ENCODE assay signal across 10 cellular contexts in the genomic region with DNA sequence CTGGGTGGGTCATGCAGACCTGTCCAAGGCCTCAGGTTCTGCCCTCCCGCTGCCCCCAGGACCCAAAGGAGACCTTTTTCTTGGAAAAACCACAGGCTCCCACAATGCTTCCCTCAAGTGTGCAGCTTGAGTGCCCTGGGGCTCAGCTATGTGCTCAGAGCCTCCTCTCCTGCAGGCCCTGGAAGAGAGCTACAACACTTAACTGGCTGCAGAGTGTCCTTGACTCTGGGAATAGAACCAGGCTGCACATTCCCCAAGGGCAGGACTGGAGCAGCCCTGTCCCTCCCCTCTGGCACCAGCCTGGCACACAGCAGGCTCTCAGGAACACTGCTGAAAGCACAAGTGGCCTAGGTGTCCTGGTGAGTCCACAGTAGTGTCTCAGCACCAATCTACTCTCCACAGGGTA. TPM values are rescaled to one million over a fixed set of nuclear protein-coding genes. Genes with fewer than 3 reads are reported as not detected.
A peak's percentile ranks its signal among the peaks of the same experiment; 100 is the strongest.
DNase-seq lines count a peak whose midpoint lies in the region; ATAC-seq, FAIRE-seq and TF ChIP-seq lines count a peak whose summit lies in the region.
"Had no signal": no experiment of that assay in that cellular context is flagged by ENCODE, and none has a peak within 500 bp of the region (broad histone marks: within the 10 kb centered on the region; RNA-seq: fewer than 3 reads in every experiment).

No MANE protein-coding gene starts in this region.

- H4K20me1 ChIP-seq in SK-N-SH (ENCODE audit: insufficient read depth): no peaks in the 10 kb centered on the region

- no peak for ATAC-seq in HG03045 (IDR thresholded peaks at IDR 0.05; ENCODE audit: unreplicated experiment)

- no peaks in the 10 kb centered on the region for H3K79me2 ChIP-seq in SK-N-SH (ENCODE audit: insufficient read depth)

- TF ChIP-seq EP300 in SK-N-SH (IDR thresholded peaks at IDR 0.05; ENCODE audit: borderline replicate concordance in 1 of 2, low read depth in 1 of 2, low read length in 1 of 2): no peak

- no peaks in the 10 kb centered on the region for H3K9me3 ChIP-seq in HUES64 (ENCODE audit: insufficient read depth, low read depth, low read length)
- H3K9me3 ChIP-seq in SK-N-SH: no peaks in the 10 kb centered on the region
- no peaks in the 10 kb centered on the region for H3K9me3 ChIP-seq in left ventricle myocardium inferior (replicated peaks)
- no peaks in the 10 kb centered on the region for H3K9me3 ChIP-seq in small intestine (ENCODE audit: control insufficient read depth, low read depth)
- H3K9me3 ChIP-seq: SJSA1 had no signal

- H3K4me2 ChIP-seq in SK-N-SH: no peak overlapping the region

- peaks cover 17% of the 10 kb centered on the region for H3F3A ChIP-seq in SK-N-SH (replicated peaks; ENCODE audit: insufficient read depth)

- CTCF ChIA-PET in SK-N-SH (lab: Yijun Ruan, JAX): interaction anchor here (1.2 to 8.1 kb wide), 6 partner anchors 12 to 161 kb away, joined by 3 to 48 read pairs (median 5); a partner anchor contains a TSS

- POLR2A ChIA-PET in SK-N-SH (lab: Yijun Ruan, JAX): interaction anchor here (1.1 to 2.2 kb wide), 2 partner anchors 8 to 10 kb away, joined by 4 to 8 read pairs; no protein-coding TSS in a partner anchor

- no peak overlapping the region for H3K9ac ChIP-seq in HUES64 (ENCODE audit: low read depth, low read length)
- H3K9ac ChIP-seq in SK-N-SH: no peak overlapping the region

- TF ChIP-seq RAD21 in SK-N-SH (IDR thresholded peaks at IDR 0.05; ENCODE audit: low read length): no peak

- no peak overlapping the region for H2AFZ ChIP-seq in SK-N-SH (ENCODE audit: low read depth)

- peaks cover 36% of the 10 kb centered on the region for H3K4me1 ChIP-seq in HUES64 (ENCODE audit: insufficient read depth, low read length)
- H3K4me1 ChIP-seq in SK-N-SH (ENCODE audit: control insufficient read depth in 1 of 2, insufficient read depth in 2 of 2, low read depth in 1 of 2, low read length in 1 of 2): peaks cover 22 to 83% of the 10 kb centered on the region in 2 experiments; a peak in 3 of 4 replicates
- H3K4me1 ChIP-seq in left ventricle myocardium inferior: peaks cover 75% of the 10 kb centered on the region
- peaks cover 5 to 6% of the 10 kb centered on the region in 2 donors for H3K4me1 ChIP-seq in small intestine (ENCODE audit: control insufficient read depth in 2 of 2, insufficient read depth in 1 of 2, low read depth in 1 of 2, low read length in 1 of 2)

- TF ChIP-seq CTCF in SK-N-SH (IDR thresholded peaks at IDR 0.05) (no peak), left ventricle myocardium inferior (IDR thresholded peaks at IDR 0.05; ENCODE audit: borderline replicate concordance) (peak; percentile 21)

- 85% methylated on average over 1 of the region's 1 CpG for WGBS in HUES64
- WGBS in SK-N-SH (ENCODE audit: low lambda C conversion rate): 100% methylated on average over 1 of the region's 1 CpG
- 77 to 93% (median 86%) methylated on average over 1 of the region's 1 CpG for WGBS in small intestine, 3 donors

- no peaks in the 10 kb centered on the region for H3K9me2 ChIP-seq in SK-N-SH

- H3K27me3 ChIP-seq in HUES64 (ENCODE audit: insufficient read depth, low read length): no peaks in the 10 kb centered on the region
- H3K27me3 ChIP-seq in SK-N-SH (ENCODE audit: insufficient read depth): no peaks in the 10 kb centered on the region
- no peaks in the 10 kb centered on the region for H3K27me3 ChIP-seq in left ventricle myocardium inferior (ENCODE audit: low read depth)
- no peaks in the 10 kb centered on the region for H3K27me3 ChIP-seq in small intestine (ENCODE audit: control insufficient read depth in 2 of 2, insufficient read depth in 2 of 2, low read length in 2 of 2)
- H3K27me3 ChIP-seq: SJSA1 had no signal

- H3K36me3 ChIP-seq in HUES64 (ENCODE audit: insufficient read depth, low read length) (no peaks in the 10 kb centered on the region), SK-N-SH (replicated peaks in 1 of 2; ENCODE audit: control insufficient read depth in 1 of 2, insufficient read depth in 2 of 2, low read length in 1 of 2) (peaks cover 0 to 4% of the 10 kb centered on the region in 2 experiments), left ventricle myocardium inferior (peaks cover 6% of the 10 kb centered on the region), small intestine (ENCODE audit: control insufficient read depth in 2 of 2, insufficient read depth in 2 of 2, low read length in 2 of 2) (no peaks in the 10 kb centered on the region)

- intact Hi-C loops in left ventricle myocardium inferior (cut with micrococcal nuclease): no loop called here

- DNase-seq in SK-N-SH: no peak
- peak; percentile 77 for DNase-seq in left ventricle myocardium inferior
- DNase-seq in small intestine: no peak
- DNase-seq in NOMO-1 (lab: John Stamatoyannopoulos, UW; ENCODE audit: unreplicated experiment in 2 of 2): no peak
- DNase-seq in amniotic stem cell (lab: John Stamatoyannopoulos, UW): no peak
- DNase-seq in NCI-H774 (lab: John Stamatoyannopoulos, UW): no peak

- FAIRE-seq in small intestine (lab: Jason Lieb, UNC): no peak
- FAIRE-seq: islet of Langerhans had no signal

- H3K27ac ChIP-seq in HUES64 (ENCODE audit: low read depth, low read length): peak overlapping the region; percentile 93; the same call in 1 of the 2 replicates
- H3K27ac ChIP-seq in SK-N-SH (ENCODE audit: low read depth in 2 of 2, low read length in 1 of 2): peak overlapping the region; percentile 88 to 98; a peak in 3 of 4 replicates
- peak overlapping the region; percentile 100 for H3K27ac ChIP-seq in left ventricle myocardium inferior (replicated peaks)
- peak overlapping the region; percentile 96 to 98 for H3K27ac ChIP-seq in small intestine (ENCODE audit: low read depth in 1 of 2, low read length in 1 of 2)

- no peak overlapping the region for H3K4me3 ChIP-seq in HUES64 (ENCODE audit: low read length)
- H3K4me3 ChIP-seq in SK-N-SH (ENCODE audit: low read depth in 2 of 2, low read length in 1 of 2): no peak overlapping the region
- peak overlapping the region; percentile 62 for H3K4me3 ChIP-seq in left ventricle myocardium inferior
- no peak overlapping the region for H3K4me3 ChIP-seq in small intestine (ENCODE audit: low read depth in 1 of 2, low read length in 2 of 2)
- H3K4me3 ChIP-seq: SJSA1 had no signal

TF ChIP-seq in SK-N-SH, 30 proteins besides CTCF, POLR2A, EP300 and RAD21:
- TF ChIP-seq GABPA (IDR thresholded peaks at IDR 0.05; ENCODE audit: low read depth): no peak
- no peak for TF ChIP-seq FOXM1 (IDR thresholded peaks at IDR 0.05; ENCODE audit: low read depth)
- TF ChIP-seq FOXJ3 (CRISPR knock-in tag; IDR thresholded peaks at IDR 0.05): no peak
- TF ChIP-seq GATA2 (CRISPR knock-in tag; IDR thresholded peaks at IDR 0.05): no peak
- no peak for TF ChIP-seq CHD2 (IDR thresholded peaks at IDR 0.05; ENCODE audit: low read length, partially characterized antibody)
- no peak for TF ChIP-seq RCOR1 (IDR thresholded peaks at IDR 0.05; ENCODE audit: low read length)

RNA-seq across cellular contexts. Expression of a gene that starts 4.8 kb away (rescaled TPM):
- polyA plus RNA-seq in HUES64 (2013, experiment 1 of 2): 71.0 TPM
- 60.6 TPM for polyA plus RNA-seq in HUES64 (2013, experiment 2 of 2)
- 15.9 and 20.4 TPM in 2 replicates for polyA plus RNA-seq in SK-N-SH (2012; rRNA removed)
- polyA plus RNA-seq in SK-N-SH (2012; cell fraction: cytosol; rRNA removed): 5.3 and 8.6 TPM in 2 replicates
- polyA plus RNA-seq in SK-N-SH (2012; cell fraction: nucleus; rRNA removed): 92.2 and 140 TPM in 2 replicates
- total RNA-seq in left ventricle myocardium inferior: 10.2 TPM
- 100 to 1,000 TPM in 2 of 3 donors, 10 to 100 TPM in 1; 99.7 to 155 (median 111) TPM for polyA plus RNA-seq in small intestine
